Comparison of ENCODE assay signal across 8 cellular contexts in genomic region chr3:9727041-9727595, GRCh38. TPM values are rescaled to one million over a fixed set of nuclear protein-coding genes. Genes with fewer than 3 reads are reported as not detected.
DNase-seq lines count a peak whose midpoint lies in the region; ATAC-seq and TF ChIP-seq lines count a peak whose summit lies in the region.

No MANE protein-coding gene starts in this region.

- CTCF ChIA-PET in SK-N-SH (lab: Yijun Ruan, JAX) = interaction anchor here (0.7 to 1.6 kb wide), 10 partner anchors 9 to 228 kb away, joined by 3 to 9 read pairs (median 4); partner anchors contain the start of gene LHFPL4

- no peak overlapping the region for H4K8ac ChIP-seq in mesenchymal stem cell (ENCODE audit: low read length)

- H3K27ac ChIP-seq in SK-N-SH (ENCODE audit: low read depth in 2 of 2, low read length in 1 of 2) (no peak overlapping the region), OCI-LY1 (ENCODE audit: low read depth, low read length, poor library complexity, severe bottlenecking) (no peak overlapping the region), mesenchymal stem cell (ENCODE audit: low read length, poor library complexity, severe bottlenecking) (no peak overlapping the region)

- H3K79me2 ChIP-seq in SK-N-SH (ENCODE audit: insufficient read depth) = peaks cover 5% of the 10 kb centered on the region
- H3K79me2 ChIP-seq in OCI-LY1 (ENCODE audit: insufficient read depth, low read length) = peaks cover 2% of the 10 kb centered on the region

- no peak overlapping the region for H3K18ac ChIP-seq in mesenchymal stem cell (ENCODE audit: low read depth in 1 of 2, low read length in 2 of 2)

- WGBS in SK-N-SH (ENCODE audit: low lambda C conversion rate) = 33% methylated on average over 11 of the region's 11 CpGs
- WGBS in mesenchymal stem cell = 1% methylated on average over 9 of the region's 11 CpGs

- H3K4me1 Mint-ChIP-seq in activated naive CD4-positive, alpha-beta T cell treated with anti-CD3 and anti-CD28 coated beads, Interleukin-2, amount 50 U/mL, for 24 hours = peaks cover 29% of the 10 kb centered on the region
- peaks cover 22 to 31% of the 10 kb centered on the region in 2 donors for H3K4me1 Mint-ChIP-seq in natural killer cell

- H2AFZ ChIP-seq in SK-N-SH (ENCODE audit: low read depth) = no peak overlapping the region
- no peak overlapping the region for H2AFZ ChIP-seq in OCI-LY1 (ENCODE audit: low read length)
- no peak overlapping the region for H2AFZ ChIP-seq in mesenchymal stem cell (ENCODE audit: low read depth, low read length)

- intact Hi-C loops in natural killer cell (cut with micrococcal nuclease) = no loop called here

- no peak overlapping the region for H2BK120ac ChIP-seq in mesenchymal stem cell (ENCODE audit: low read depth, low read length)

- H3K27me3 Mint-ChIP-seq in activated naive CD4-positive, alpha-beta T cell treated with anti-CD3 and anti-CD28 coated beads, Interleukin-2, amount 50 U/mL, for 24 hours = no peaks in the 10 kb centered on the region
- H3K27me3 Mint-ChIP-seq in natural killer cell (ENCODE audit: low read depth in 2 of 2) = no peaks in the 10 kb centered on the region

- H4K20me1 ChIP-seq in SK-N-SH (ENCODE audit: insufficient read depth) = no peaks in the 10 kb centered on the region
- no peaks in the 10 kb centered on the region for H4K20me1 ChIP-seq in OCI-LY1 (ENCODE audit: insufficient read depth, low read length)

- no peak overlapping the region for H3K23ac ChIP-seq in mesenchymal stem cell (ENCODE audit: low read length in 2 of 2)

- no peak overlapping the region for H3K4me2 ChIP-seq in SK-N-SH
- peak overlapping the region; percentile 67 for H3K4me2 ChIP-seq in OCI-LY1 (ENCODE audit: low read length)
- H3K4me2 ChIP-seq in mesenchymal stem cell (ENCODE audit: low read length, poor library complexity, severe bottlenecking) = no peak overlapping the region

- no peaks in the 10 kb centered on the region for H3K9me3 Mint-ChIP-seq in activated naive CD4-positive, alpha-beta T cell treated with anti-CD3 and anti-CD28 coated beads, Interleukin-2, amount 50 U/mL, for 24 hours
- H3K9me3 Mint-ChIP-seq in natural killer cell = no peaks in the 10 kb centered on the region

- no peak overlapping the region for H2BK5ac ChIP-seq in mesenchymal stem cell (ENCODE audit: low read depth, low read length, poor library complexity, severe bottlenecking)

- peak overlapping the region; percentile 63 for H3K4me3 Mint-ChIP-seq in activated naive CD4-positive, alpha-beta T cell treated with anti-CD3 and anti-CD28 coated beads, Interleukin-2, amount 50 U/mL, for 24 hours
- H3K4me3 Mint-ChIP-seq in natural killer cell = peak overlapping the region; percentile 64

- no peak overlapping the region for H3K9ac ChIP-seq in SK-N-SH
- H3K9ac ChIP-seq in OCI-LY1 (ENCODE audit: low read length) = no peak overlapping the region
- H3K9ac ChIP-seq in mesenchymal stem cell (ENCODE audit: low read length) = no peak overlapping the region

- no peak overlapping the region for H3K4ac ChIP-seq in mesenchymal stem cell (ENCODE audit: low read depth in 1 of 2, low read length in 2 of 2)

- peaks cover 14% of the 10 kb centered on the region for H3F3A ChIP-seq in SK-N-SH (replicated peaks; ENCODE audit: insufficient read depth)
- no peaks in the 10 kb centered on the region for H3F3A ChIP-seq in OCI-LY1 (ENCODE audit: insufficient read depth, low read length)

- H3K9me2 ChIP-seq in SK-N-SH (no peaks in the 10 kb centered on the region), OCI-LY1 (ENCODE audit: low read depth, low read length) (no peaks in the 10 kb centered on the region)

- no peak overlapping the region for H2BK12ac ChIP-seq in mesenchymal stem cell (ENCODE audit: low read length in 2 of 2)

- no peaks in the 10 kb centered on the region for H3K9me3 ChIP-seq in SK-N-SH
- H3K9me3 ChIP-seq in OCI-LY1 (ENCODE audit: low read length) = no peaks in the 10 kb centered on the region
- no peaks in the 10 kb centered on the region for H3K9me3 ChIP-seq in mesenchymal stem cell (ENCODE audit: control insufficient read depth, low read length)

- H3K4me3 ChIP-seq in SK-N-SH (ENCODE audit: low read depth in 2 of 2, low read length in 1 of 2) (no peak overlapping the region; a peak in 1 of 4 replicates), OCI-LY1 (ENCODE audit: low read depth, low read length, poor library complexity, severe bottlenecking) (peak overlapping the region; percentile 51), mesenchymal stem cell (ENCODE audit: insufficient read depth in 1 of 2, low read depth in 1 of 2, low read length in 2 of 2) (no peak overlapping the region)

- TF ChIP-seq EP300 in SK-N-SH (IDR thresholded peaks at IDR 0.05; ENCODE audit: borderline replicate concordance in 1 of 2, low read depth in 1 of 2, low read length in 1 of 2) = no peak

- no peaks in the 10 kb centered on the region for H3K36me3 ChIP-seq in SK-N-SH (replicated peaks in 1 of 2; ENCODE audit: control insufficient read depth in 1 of 2, insufficient read depth in 2 of 2, low read length in 1 of 2)
- H3K36me3 ChIP-seq in OCI-LY1 (ENCODE audit: insufficient read depth, low read length) = no peaks in the 10 kb centered on the region
- no peaks in the 10 kb centered on the region for H3K36me3 ChIP-seq in mesenchymal stem cell (ENCODE audit: control insufficient read depth in 1 of 2, insufficient read depth in 2 of 2, low read depth in 1 of 2, low read length in 2 of 2)

- H3K36me3 Mint-ChIP-seq in activated naive CD4-positive, alpha-beta T cell treated with anti-CD3 and anti-CD28 coated beads, Interleukin-2, amount 50 U/mL, for 24 hours = no peaks in the 10 kb centered on the region
- H3K36me3 Mint-ChIP-seq in natural killer cell = no peaks in the 10 kb centered on the region

- no peak overlapping the region for H3K14ac ChIP-seq in mesenchymal stem cell (ENCODE audit: low read length in 2 of 2)

- no peak overlapping the region for H2AK5ac ChIP-seq in mesenchymal stem cell (ENCODE audit: low read length, severe bottlenecking)

- TF ChIP-seq CTCF in SK-N-SH (IDR thresholded peaks at IDR 0.05) (peak; percentile 42), OCI-LY1 (IDR thresholded peaks at IDR 0.05; ENCODE audit: low read length) (peak; percentile 96), natural killer cell (IDR thresholded peaks at IDR 0.05) (peak; percentile 70)

- POLR2A ChIA-PET in SK-N-SH (lab: Yijun Ruan, JAX) = no interaction called here

- H2BK15ac ChIP-seq in mesenchymal stem cell (ENCODE audit: low read depth, poor library complexity, severe bottlenecking) = no peak overlapping the region

- no peak for ATAC-seq in SK-N-SH treated with all-trans-retinoic acid at 6 μM for 48 hours
- ATAC-seq in natural killer cell = peak in 2 of 3 donors; percentile 14 to 22
- no peak for ATAC-seq in GM19328 (IDR thresholded peaks at IDR 0.05; ENCODE audit: unreplicated experiment)
- ATAC-seq in HG03159 (IDR thresholded peaks at IDR 0.05; ENCODE audit: unreplicated experiment) = no peak

- H3K27me3 ChIP-seq in SK-N-SH (ENCODE audit: insufficient read depth) (no peaks in the 10 kb centered on the region), OCI-LY1 (ENCODE audit: insufficient read depth, low read length) (no peaks in the 10 kb centered on the region), mesenchymal stem cell (ENCODE audit: control insufficient read depth in 1 of 2, insufficient read depth in 1 of 2, low read length in 2 of 2) (peaks cover 3 to 36% of the 10 kb centered on the region in 2 experiments)

- H3K4me1 ChIP-seq in SK-N-SH (ENCODE audit: control insufficient read depth in 1 of 2, insufficient read depth in 2 of 2, low read depth in 1 of 2, low read length in 1 of 2) (peaks cover 2 to 5% of the 10 kb centered on the region in 2 experiments; a peak in 1 of 4 replicates), OCI-LY1 (ENCODE audit: insufficient read depth, low read length, severe bottlenecking) (peaks cover 6% of the 10 kb centered on the region), mesenchymal stem cell (ENCODE audit: control insufficient read depth, insufficient read depth, low read depth, low read length) (peaks cover 2% of the 10 kb centered on the region)

- TF ChIP-seq RAD21 in SK-N-SH (IDR thresholded peaks at IDR 0.05; ENCODE audit: low read length) = peak; percentile 49

- peak overlapping the region; percentile 44 for H3K27ac Mint-ChIP-seq in activated naive CD4-positive, alpha-beta T cell treated with anti-CD3 and anti-CD28 coated beads, Interleukin-2, amount 50 U/mL, for 24 hours
- H3K27ac Mint-ChIP-seq in natural killer cell = peak overlapping the region; percentile 45 to 63

- no peak overlapping the region for H4K91ac ChIP-seq in mesenchymal stem cell (ENCODE audit: low read length)

- no peaks in the 10 kb centered on the region for H3K79me1 ChIP-seq in mesenchymal stem cell (replicated peaks; ENCODE audit: low read length, poor library complexity, severe bottlenecking)

- DNase-seq in SK-N-SH = peak; percentile 51
- no peak for DNase-seq in natural killer cell
- DNase-seq in mesenchymal stem cell = no peak

TF ChIP-seq in SK-N-SH treated with all-trans-retinoic acid at 6 μM for 48 hours, 23 proteins besides CTCF, POLR2A, EP300 and RAD21 (continues in another document):
- TF ChIP-seq ARNTL (CRISPR knock-in tag; IDR thresholded peaks at IDR 0.05; ENCODE audit: borderline replicate concordance, low read depth) (no peak), ISL1 (CRISPR knock-in tag; IDR thresholded peaks at IDR 0.05) (no peak)

RNA-seq across cellular contexts. Expression of gene BRPF1, which starts 4.4 kb away (rescaled TPM):
- polyA plus RNA-seq in SK-N-SH (2012; rRNA removed) = 12.0 and 13.0 TPM in 2 replicates
- polyA plus RNA-seq in SK-N-SH (2012; cell fraction: cytosol; rRNA removed) = 6.7 and 8.3 TPM in 2 replicates
- 30.8 and 38.8 TPM in 2 replicates for polyA plus RNA-seq in SK-N-SH (2012; cell fraction: nucleus; rRNA removed)
- total RNA-seq in natural killer cell = 10 to 100 TPM; 45.1 to 72.1 (median 66.5) TPM
- polyA plus RNA-seq in mesenchymal stem cell (2013, experiment 1 of 2) = 7.8 TPM
- polyA plus RNA-seq in mesenchymal stem cell (2013, experiment 2 of 2) = 7.6 TPM

RNA-seq across cellular contexts. Expression of gene OGG1, which starts 22.6 kb away (rescaled TPM):
- 26.8 and 30.9 TPM in 2 replicates for polyA plus RNA-seq in SK-N-SH (2012; rRNA removed)
- 15.2 and 22.6 TPM in 2 replicates for polyA plus RNA-seq in SK-N-SH (2012; cell fraction: cytosol; rRNA removed)
- polyA plus RNA-seq in SK-N-SH (2012; cell fraction: nucleus; rRNA removed) = 48.8 and 49.9 TPM in 2 replicates
- 10 to 100 TPM; 33.4 to 52.1 (median 34.7) TPM for total RNA-seq in natural killer cell
- polyA plus RNA-seq in mesenchymal stem cell (2013, experiment 1 of 2) = 26.5 TPM
- polyA plus RNA-seq in mesenchymal stem cell (2013, experiment 2 of 2) = 25.0 TPM

RNA-seq across cellular contexts. Expression of gene CPNE9, which starts 23.5 kb away (rescaled TPM):
- 0.03 and 0.06 TPM in 2 replicates for polyA plus RNA-seq in SK-N-SH (2012; rRNA removed)
- 0.12 and 0.13 TPM in 2 replicates for polyA plus RNA-seq in SK-N-SH (2012; cell fraction: cytosol; rRNA removed)
- 0.17 and 0.27 TPM in 2 replicates for polyA plus RNA-seq in SK-N-SH (2012; cell fraction: nucleus; rRNA removed)
- total RNA-seq in natural killer cell = under 1 TPM in 2 of 3 donors, not detected in 1; 0.43 to 0.49 TPM
- polyA plus RNA-seq in mesenchymal stem cell (2013, experiment 1 of 2) = not detected
- 0.03 TPM for polyA plus RNA-seq in mesenchymal stem cell (2013, experiment 2 of 2)

RNA-seq across cellular contexts. Expression of gene CAMK1, which starts 42.6 kb away (rescaled TPM):
- polyA plus RNA-seq in SK-N-SH (2012; rRNA removed) = 44.9 and 47.1 TPM in 2 replicates
- 30.5 and 35.8 TPM in 2 replicates for polyA plus RNA-seq in SK-N-SH (2012; cell fraction: cytosol; rRNA removed)
- polyA plus RNA-seq in SK-N-SH (2012; cell fraction: nucleus; rRNA removed) = 39.3 and 46.4 TPM in 2 replicates
- 10 to 100 TPM in 1 of 3 donors, 1 to 10 TPM in 2; 7.4 to 20.4 (median 8.7) TPM for total RNA-seq in natural killer cell
- polyA plus RNA-seq in mesenchymal stem cell (2013, experiment 1 of 2) = 10.6 TPM
- 11.1 TPM for polyA plus RNA-seq in mesenchymal stem cell (2013, experiment 2 of 2)

Comparison
In these comparisons a context has a peak if more than half of its experiments do, and no peak if none do; other contexts are left out.
1. CTCF ChIP-seq: peak in every context shown above with its lines; median percentile 96 in OCI-LY1; 70 in natural killer cell; 42 in SK-N-SH.
2. ATAC-seq: peak in natural killer cell (2 of 3); none in SK-N-SH treated with all-trans-retinoic acid at 6 μM for 48 hours (single experiment), GM19328 (single experiment) and HG03159 (single experiment).